Comparison of ENCODE assay signal across 8 cellular contexts in the genomic region with DNA sequence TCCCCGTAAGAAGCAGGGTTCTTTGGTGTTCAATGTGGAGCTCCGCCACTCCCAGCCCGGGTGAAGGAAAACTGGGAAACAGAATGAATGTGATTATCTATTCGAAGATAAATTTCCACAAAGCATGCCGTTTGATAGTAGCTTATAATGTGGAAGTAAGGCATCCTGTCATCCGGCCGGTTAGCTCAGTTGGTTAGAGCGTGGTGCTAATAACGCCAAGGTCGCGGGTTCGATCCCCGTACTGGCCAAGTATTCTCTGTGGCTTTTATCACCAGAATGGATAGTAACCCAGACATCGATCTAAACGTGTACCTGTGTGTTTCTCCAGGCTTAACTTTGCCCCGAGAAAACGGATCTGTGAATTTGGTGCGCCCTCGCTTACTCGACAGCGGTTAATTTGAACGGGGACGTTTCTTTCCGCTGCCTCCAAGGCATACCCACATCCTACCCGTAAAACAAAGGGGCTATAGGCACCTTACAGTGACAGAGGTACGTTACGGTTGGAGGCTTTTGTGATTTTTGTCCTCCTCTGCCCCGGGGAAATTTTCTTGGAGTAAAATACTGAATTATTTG.
DNase-seq lines count a peak whose midpoint lies in the region; ATAC-seq and TF ChIP-seq lines count a peak whose summit lies in the region.

No MANE protein-coding gene starts in this region.

- peak overlapping the region; percentile 75 for H3K4me3 ChIP-seq in WI38 (ENCODE audit: low read depth, low read length)

- no peak for TF ChIP-seq CTCF in WI38 (IDR thresholded peaks at IDR 0.05; ENCODE audit: low read depth, low read length)

- DNase-seq in 8988T (peak; percentile 32), NCI-H2227 treated with DMSO at 0.1 percent for 48 hours (lab: John Stamatoyannopoulos, UW) (peak; percentile 93), kidney tubule cell (ENCODE audit: low spot score) (peak; percentile 95)
- DNase-seq in central memory CD4-positive, alpha-beta T cell, result peak; percentile 88
- peak; percentile 71 to 78 (median 72) for DNase-seq in stimulated activated CD4-positive, alpha-beta T cell treated with anti-CD3 and anti-CD28 coated beads, Interleukin-1b, Interleukin-23, amount 100 ng/mL, for 24 hours (ENCODE audit: low read depth in 4 of 4, low spot score in 1 of 4)

- peak; percentile 61 for ATAC-seq in GM18520 (IDR thresholded peaks at IDR 0.05; ENCODE audit: unreplicated experiment)
- ATAC-seq in HG03159 (IDR thresholded peaks at IDR 0.05; ENCODE audit: unreplicated experiment), result peak; percentile 53

Comparison
In these comparisons a context has a peak if more than half of its experiments do, and no peak if none do; other contexts are left out.
1. Peak in every context shown above with its lines: DNase-seq, ATAC-seq and H3K4me3 ChIP-seq.
2. DNase-seq: peak in every context shown above with its lines; median percentile 95 in kidney tubule cell; 93 in NCI-H2227 treated with DMSO at 0.1 percent for 48 hours; 88 in central memory CD4-positive, alpha-beta T cell; 72 in stimulated activated CD4-positive, alpha-beta T cell treated with anti-CD3 and anti-CD28 coated beads, Interleukin-1b, Interleukin-23, amount 100 ng/mL, for 24 hours; 32 in 8988T.